ENCODE assay signal across 12 cellular contexts in the genomic region with DNA sequence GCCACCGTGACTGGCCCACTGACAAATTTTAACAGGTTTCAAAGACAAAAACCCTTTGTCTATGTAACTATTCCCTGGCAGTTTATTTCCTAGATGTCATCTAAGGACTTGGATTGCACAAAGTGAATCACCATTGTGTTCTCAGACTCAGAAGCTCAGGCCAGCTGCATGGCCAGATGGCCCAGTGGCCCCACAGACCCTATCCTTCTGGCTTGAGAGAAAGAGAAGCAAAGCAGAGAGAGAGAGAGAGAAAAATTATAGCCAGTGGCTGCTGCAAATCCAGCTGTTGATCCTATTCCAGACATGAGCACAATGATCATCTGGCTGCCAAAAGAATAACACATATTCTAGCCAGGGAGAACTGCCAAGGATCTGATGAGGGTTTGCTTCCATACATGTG. TPM values are rescaled to one million over a fixed set of nuclear protein-coding genes. Genes with fewer than 3 reads are reported as not detected.
DNase-seq lines count a peak whose midpoint lies in the region; ATAC-seq and TF ChIP-seq lines count a peak whose summit lies in the region.
"Had no signal": no experiment of that assay in that cellular context is flagged by ENCODE, and none has a peak within 500 bp of the region (broad histone marks: within the 10 kb centered on the region; RNA-seq: fewer than 3 reads in every experiment).

No MANE protein-coding gene starts in this region.

- no peaks in the 10 kb centered on the region for H3K9me3 ChIP-seq in esophagus muscularis mucosa
- H3K9me3 ChIP-seq: BE2C had no signal

- TF ChIP-seq EP300 in esophagus muscularis mucosa (IDR thresholded peaks at IDR 0.05): no peak

- peaks cover 12% of the 10 kb centered on the region for H3K36me3 Mint-ChIP-seq in natural killer cell treated with Interleukin-12 subunit alpha and Interleukin-12 subunit beta and Interleukin-15 and Interleukin-18, amount 100 ng/mL, for 72 hours
- H3K36me3 Mint-ChIP-seq in natural killer cell: no peaks in the 10 kb centered on the region

- peak overlapping the region in 3 of 4 donors; percentile 35 to 52 (median 38) for H3K27ac ChIP-seq in esophagus muscularis mucosa (replicated peaks in 1 of 4)

- H3K27ac Mint-ChIP-seq in natural killer cell treated with Interleukin-12 subunit alpha and Interleukin-12 subunit beta and Interleukin-15 and Interleukin-18, amount 100 ng/mL, for 72 hours: peak overlapping the region; percentile 76 to 88
- H3K27ac Mint-ChIP-seq in natural killer cell: no peak overlapping the region

- peak overlapping the region; percentile 45 for H3K4me3 Mint-ChIP-seq in natural killer cell treated with Interleukin-12 subunit alpha and Interleukin-12 subunit beta and Interleukin-15 and Interleukin-18, amount 100 ng/mL, for 72 hours
- no peak overlapping the region for H3K4me3 Mint-ChIP-seq in natural killer cell

- WGBS in esophagus muscularis mucosa: 17% methylated on average over 1 of the region's 1 CpG

- TF ChIP-seq CTCF in natural killer cell (IDR thresholded peaks at IDR 0.05): no peak
- no peak for TF ChIP-seq CTCF in esophagus muscularis mucosa (IDR thresholded peaks at IDR 0.05)

- no peak for TF ChIP-seq POLR2A in esophagus muscularis mucosa (IDR thresholded peaks at IDR 0.05; ENCODE audit: low read depth)

- no peak overlapping the region for H3K4me3 ChIP-seq in esophagus muscularis mucosa

- H3K4me1 Mint-ChIP-seq in natural killer cell treated with Interleukin-12 subunit alpha and Interleukin-12 subunit beta and Interleukin-15 and Interleukin-18, amount 100 ng/mL, for 72 hours (ENCODE audit: low read depth in 2 of 2): peaks cover 50 to 73% of the 10 kb centered on the region in 2 donors
- H3K4me1 Mint-ChIP-seq in natural killer cell: peaks cover 0 to 5% of the 10 kb centered on the region in 2 donors

- peaks cover 0 to 11% of the 10 kb centered on the region in 2 donors for H3K27me3 Mint-ChIP-seq in natural killer cell treated with Interleukin-12 subunit alpha and Interleukin-12 subunit beta and Interleukin-15 and Interleukin-18, amount 100 ng/mL, for 72 hours
- H3K27me3 Mint-ChIP-seq in natural killer cell (ENCODE audit: low read depth in 2 of 2): peaks cover 0 to 6% of the 10 kb centered on the region in 2 donors

- H3K9me3 Mint-ChIP-seq in natural killer cell treated with Interleukin-12 subunit alpha and Interleukin-12 subunit beta and Interleukin-15 and Interleukin-18, amount 100 ng/mL, for 72 hours: peaks cover 6% of the 10 kb centered on the region
- no peaks in the 10 kb centered on the region for H3K9me3 Mint-ChIP-seq in natural killer cell

- H3K27me3 ChIP-seq in esophagus muscularis mucosa: no peaks in the 10 kb centered on the region
- H3K27me3 ChIP-seq: BE2C had no signal

- no peak for DNase-seq in natural killer cell treated with Interleukin-12 subunit alpha and Interleukin-12 subunit beta and Interleukin-15 and Interleukin-18, amount 100 ng/mL, for 72 hours (ENCODE audit: low spot score)
- no peak for DNase-seq in natural killer cell
- DNase-seq in esophagus muscularis mucosa (ENCODE audit: extremely low spot score): no peak
- DNase-seq in midbrain (lab: John Stamatoyannopoulos, UW): peak; percentile 77
- DNase-seq in SHP77 (lab: John Stamatoyannopoulos, UW): no peak
- no peak for DNase-seq in Kasumi-1 (lab: John Stamatoyannopoulos, UW)
- DNase-seq: BE2C, NCI-H1092 had no signal

- peaks cover 0 to 43% (median 18%) of the 10 kb centered on the region in 4 donors for H3K4me1 ChIP-seq in esophagus muscularis mucosa
- H3K4me1 ChIP-seq: BE2C had no signal

- no peaks in the 10 kb centered on the region for H3K36me3 ChIP-seq in esophagus muscularis mucosa
- H3K36me3 ChIP-seq: BE2C had no signal

- intact Hi-C loops in natural killer cell (cut with micrococcal nuclease) (no loop called here), esophagus muscularis mucosa (cut with DNase I) (no loop called here)

- no peak for ATAC-seq in natural killer cell treated with Interleukin-12 subunit alpha and Interleukin-12 subunit beta and Interleukin-15 and Interleukin-18, amount 100 ng/mL, for 72 hours
- ATAC-seq in natural killer cell (no peak), GM19463 (IDR thresholded peaks at IDR 0.05; ENCODE audit: unreplicated experiment) (no peak), GM18517 (IDR thresholded peaks at IDR 0.05; ENCODE audit: unreplicated experiment) (no peak)
- ATAC-seq: HCT116 had no signal

RNA-seq across cellular contexts. Expression of a gene that starts 25.8 kb away (rescaled TPM):
- total RNA-seq in natural killer cell treated with Interleukin-12 subunit alpha and Interleukin-12 subunit beta and Interleukin-15 and Interleukin-18, amount 100 ng/mL, for 72 hours: 10 to 100 TPM; 13.7 to 54.8 TPM
- total RNA-seq in natural killer cell (1 to 10 TPM in 1 of 3 donors, under 1 TPM in 2; 0.31 to 2.3 (median 0.78) TPM), esophagus muscularis mucosa (under 1 TPM in 1 of 4 donors, not detected in 3; 0.33 TPM)
- total RNA-seq: osteocyte had no signal

RNA-seq across cellular contexts. Expression of a gene that starts 43.2 kb away (rescaled TPM):
- total RNA-seq in natural killer cell treated with Interleukin-12 subunit alpha and Interleukin-12 subunit beta and Interleukin-15 and Interleukin-18, amount 100 ng/mL, for 72 hours: 10 to 100 TPM; 68.8 to 93.6 TPM
- 1 to 10 TPM in 2 of 3 donors, under 1 TPM in 1; 0.35 to 4.2 (median 1.7) TPM for total RNA-seq in natural killer cell
- under 1 TPM in 2 of 4 donors, not detected in 2; under 0.01 to 0.50 TPM for total RNA-seq in esophagus muscularis mucosa
- total RNA-seq: osteocyte had no signal

Comparison
In these comparisons a context has a peak if more than half of its experiments do, and no peak if none do; other contexts are left out.
1. H3K27ac Mint-ChIP-seq: peak in natural killer cell treated with Interleukin-12 subunit alpha and Interleukin-12 subunit beta and Interleukin-15 and Interleukin-18, amount 100 ng/mL, for 72 hours (2 of 2); none in natural killer cell (0 of 2).
2. RNA of a gene that starts 25.8 kb away (total RNA-seq): 13.7 to 54.8 TPM in natural killer cell treated with Interleukin-12 subunit alpha and Interleukin-12 subunit beta and Interleukin-15 and Interleukin-18, amount 100 ng/mL, for 72 hours; 0.31 to 2.3 TPM in natural killer cell and 0.33 TPM in esophagus muscularis mucosa; every median in the first group is over 4 times any median in the second.
3. RNA of a gene that starts 43.2 kb away (total RNA-seq): 68.8 to 93.6 TPM in natural killer cell treated with Interleukin-12 subunit alpha and Interleukin-12 subunit beta and Interleukin-15 and Interleukin-18, amount 100 ng/mL, for 72 hours; 0.35 to 4.2 TPM in natural killer cell and under 0.01 to 0.50 TPM in esophagus muscularis mucosa; every median in the first group is over 10 times any median in the second.